15 cellular contexts compared by ENCODE assay signal in genomic region chr6:44049989-44050871, GRCh38.
A peak's percentile ranks its signal among the peaks of the same experiment; 100 is the strongest.
DNase-seq lines count a peak whose midpoint lies in the region; ATAC-seq and TF ChIP-seq lines count a peak whose summit lies in the region.
"Had no signal": no experiment of that assay in that cellular context is flagged by ENCODE, and none has a peak within 500 bp of the region (broad histone marks: within the 10 kb centered on the region; RNA-seq: fewer than 3 reads in every experiment).

No MANE protein-coding gene starts in this region.

- no peaks in the 10 kb centered on the region for H3K36me3 ChIP-seq in breast epithelium
- no peaks in the 10 kb centered on the region for H3K36me3 ChIP-seq in muscle layer of colon (ENCODE audit: insufficient read depth, low read length)
- H3K36me3 ChIP-seq in vagina: no peaks in the 10 kb centered on the region

- intact Hi-C loops in breast epithelium (cut with DNase I; ENCODE audit: low total_unique reads): no loop called here
- intact Hi-C loops in MCF 10A (cut with micrococcal nuclease): no loop called here
- intact Hi-C loops in vagina (cut with DNase I): no loop called here

- no peaks in the 10 kb centered on the region for H3K9me3 Mint-ChIP-seq in MCF 10A (ENCODE audit: unreplicated experiment)
- H3K9me3 Mint-ChIP-seq: activated naive CD8-positive, alpha-beta T cell treated with anti-CD3 and anti-CD28 coated beads, Interleukin-2, amount 10 ng/mL, durations not matched to agents 7 days and 5 days; endodermal cell; naive thymus-derived CD4-positive, alpha-beta T cell had no signal

- H3K4me3 Mint-ChIP-seq in MCF 10A (ENCODE audit: unreplicated experiment): no peak overlapping the region
- H3K4me3 Mint-ChIP-seq: activated naive CD8-positive, alpha-beta T cell treated with anti-CD3 and anti-CD28 coated beads, Interleukin-2, amount 10 ng/mL, durations not matched to agents 7 days and 5 days; endodermal cell; T-helper 17 cell had no signal

- TF ChIP-seq CTCF in breast epithelium (IDR thresholded peaks at IDR 0.05): no peak
- no peak for TF ChIP-seq CTCF in MCF 10A (IDR thresholded peaks at IDR 0.05; ENCODE audit: unreplicated experiment)
- TF ChIP-seq CTCF in vagina (IDR thresholded peaks at IDR 0.05): no peak

- no peaks in the 10 kb centered on the region for H3K9me3 ChIP-seq in breast epithelium
- H3K9me3 ChIP-seq in muscle layer of colon (ENCODE audit: low read length): no peaks in the 10 kb centered on the region
- H3K9me3 ChIP-seq in vagina: no peaks in the 10 kb centered on the region

- no TSS peak for BruUV-seq in MCF 10A (replicated peaks; lab: Mats Ljungman, UMichigan)

- H3K27ac ChIP-seq in breast epithelium: peak overlapping the region; percentile 84 to 91
- H3K27ac ChIP-seq in epithelial cell of prostate: peak overlapping the region; percentile 80
- peak overlapping the region; percentile 70 for H3K27ac ChIP-seq in muscle layer of colon (ENCODE audit: low read depth, low read length)
- H3K27ac ChIP-seq in vagina: peak overlapping the region; percentile 79

- TF ChIP-seq POLR2A in breast epithelium (IDR thresholded peaks at IDR 0.05) (no peak), vagina (IDR thresholded peaks at IDR 0.05) (no peak)

- H3K27me3 ChIP-seq in breast epithelium: no peaks in the 10 kb centered on the region
- no peaks in the 10 kb centered on the region for H3K27me3 ChIP-seq in muscle layer of colon (ENCODE audit: control insufficient read depth in 1 of 2, insufficient read depth in 2 of 2, low read length in 2 of 2)
- no peaks in the 10 kb centered on the region for H3K27me3 ChIP-seq in vagina

- no peak for ATAC-seq in HG02610 (IDR thresholded peaks at IDR 0.05; ENCODE audit: unreplicated experiment)
- no peak for ATAC-seq in HG03432 (IDR thresholded peaks at IDR 0.05; ENCODE audit: unreplicated experiment)
- ATAC-seq: naive thymus-derived CD4-positive, alpha-beta T cell; T-helper 17 cell had no signal

- peaks cover 41% of the 10 kb centered on the region for H3K4me1 Mint-ChIP-seq in MCF 10A (ENCODE audit: insufficient read depth, unreplicated experiment)

- no peaks in the 10 kb centered on the region for H3K36me3 Mint-ChIP-seq in MCF 10A (ENCODE audit: insufficient read depth, unreplicated experiment)
- H3K36me3 Mint-ChIP-seq: activated naive CD8-positive, alpha-beta T cell treated with anti-CD3 and anti-CD28 coated beads, Interleukin-2, amount 10 ng/mL, durations not matched to agents 7 days and 5 days; naive thymus-derived CD4-positive, alpha-beta T cell had no signal

- CTCF ChIA-PET in MCF 10A (lab: Yijun Ruan, JAX): interaction anchor here (0.5 to 1.5 kb wide), 3 partner anchors 24 to 326 kb away, joined by 3 to 5 read pairs (median 5); no protein-coding TSS in a partner anchor

- no peak for DNase-seq in breast epithelium (ENCODE audit: low spot score in 2 of 2)
- no peak for DNase-seq in MCF 10A (ENCODE audit: unreplicated experiment)
- no peak for DNase-seq in epithelial cell of prostate (ENCODE audit: low read depth, low spot score)
- no peak for DNase-seq in vagina (ENCODE audit: extremely low spot score in 2 of 2)
- DNase-seq in SKM-1 (lab: John Stamatoyannopoulos, UW; ENCODE audit: unreplicated experiment): no peak
- DNase-seq: activated naive CD8-positive, alpha-beta T cell treated with anti-CD3 and anti-CD28 coated beads, Interleukin-2, amount 10 ng/mL, durations not matched to agents 7 days and 5 days; DMS153; endodermal cell; KG1; naive thymus-derived CD4-positive, alpha-beta T cell; NCI-H2081 treated with DMSO at 0.1 percent for 48 hours; T-helper 17 cell had no signal

- H3K27me3 Mint-ChIP-seq in MCF 10A (ENCODE audit: insufficient read depth, unreplicated experiment): no peaks in the 10 kb centered on the region

- peaks cover 16 to 42% of the 10 kb centered on the region in 2 donors for H3K4me1 ChIP-seq in breast epithelium
- peaks cover 65% of the 10 kb centered on the region for H3K4me1 ChIP-seq in muscle layer of colon (ENCODE audit: insufficient read depth, low read length)
- peaks cover 69% of the 10 kb centered on the region for H3K4me1 ChIP-seq in vagina

- no peak overlapping the region for H3K27ac Mint-ChIP-seq in MCF 10A (ENCODE audit: low read depth, unreplicated experiment)
- H3K27ac Mint-ChIP-seq: endodermal cell, T-helper 17 cell had no signal

- POLR2A ChIA-PET in MCF 10A (lab: Yijun Ruan, JAX): interaction anchor here (0.6 to 2.2 kb wide), 6 partner anchors 8 to 460 kb away, joined by 3 to 11 read pairs (median 5); no protein-coding TSS in a partner anchor

- no peak overlapping the region for H3K4me3 ChIP-seq in breast epithelium
- peak overlapping the region in 1 of 2 donors; percentile 4 for H3K4me3 ChIP-seq in muscle layer of colon (ENCODE audit: low read depth in 1 of 2, low read length in 2 of 2)
- H3K4me3 ChIP-seq in vagina: no peak overlapping the region

- no peak overlapping the region for H3K9ac ChIP-seq in muscle layer of colon (ENCODE audit: low read length)
